In genomic region chr5:16585028-16585667, GRCh38 we compare ENCODE assay signal across 9 cellular contexts. TPM values are rescaled to one million over a fixed set of nuclear protein-coding genes. Genes with fewer than 3 reads are reported as not detected.
DNase-seq lines count a peak whose midpoint lies in the region; ATAC-seq, FAIRE-seq and TF ChIP-seq lines count a peak whose summit lies in the region.
"Had no signal": no experiment of that assay in that cellular context is flagged by ENCODE, and none has a peak within 500 bp of the region (broad histone marks: within the 10 kb centered on the region; RNA-seq: fewer than 3 reads in every experiment).

No MANE protein-coding gene starts in this region.

- H3K9me3 Mint-ChIP-seq in neural progenitor cell: peaks cover 2% of the 10 kb centered on the region
- no peaks in the 10 kb centered on the region for H3K9me3 Mint-ChIP-seq in activated T-helper 1 cell treated with anti-CD3 and anti-CD28 coated beads, Interleukin-12 subunit alpha, Interleukin-12 subunit beta, Interleukin-2, Interleukin-4 antibody, amounts not matched to agents 30 ng/mL and 10 ng/mL and 1 ng/mL, durations not matched to agents 14 hours and 24 hours and 36 hours

- H3F3A ChIP-seq in neural progenitor cell (ENCODE audit: low read depth): no peaks in the 10 kb centered on the region

- H3K79me2 ChIP-seq in K562 (ENCODE audit: control insufficient read depth, insufficient read depth, low read length) (no peaks in the 10 kb centered on the region), neural progenitor cell (ENCODE audit: low read depth) (no peaks in the 10 kb centered on the region)

- no peaks in the 10 kb centered on the region for H3K9me3 ChIP-seq in K562 (replicated peaks; ENCODE audit: control insufficient read depth, insufficient read depth, low read depth, low read length)
- no peaks in the 10 kb centered on the region for H3K9me3 ChIP-seq in neural progenitor cell (ENCODE audit: low read depth)
- H3K9me3 ChIP-seq: SJSA1 had no signal

- H3K4me1 Mint-ChIP-seq in neural progenitor cell: peaks cover 17% of the 10 kb centered on the region
- H3K4me1 Mint-ChIP-seq in activated T-helper 1 cell treated with anti-CD3 and anti-CD28 coated beads, Interleukin-12 subunit alpha, Interleukin-12 subunit beta, Interleukin-2, Interleukin-4 antibody, amounts not matched to agents 30 ng/mL and 10 ng/mL and 1 ng/mL, durations not matched to agents 14 hours and 24 hours and 36 hours (ENCODE audit: low read depth): peaks cover 4% of the 10 kb centered on the region

- H3K27me3 Mint-ChIP-seq in neural progenitor cell (ENCODE audit: insufficient read depth, low read depth): peaks cover 5% of the 10 kb centered on the region
- H3K27me3 Mint-ChIP-seq in activated T-helper 1 cell treated with anti-CD3 and anti-CD28 coated beads, Interleukin-12 subunit alpha, Interleukin-12 subunit beta, Interleukin-2, Interleukin-4 antibody, amounts not matched to agents 30 ng/mL and 10 ng/mL and 1 ng/mL, durations not matched to agents 14 hours and 24 hours and 36 hours (ENCODE audit: insufficient read depth): no peaks in the 10 kb centered on the region

- no peaks in the 10 kb centered on the region for H4K20me1 ChIP-seq in K562 (replicated peaks; ENCODE audit: control insufficient read depth, insufficient read depth, low read length)
- H4K20me1 ChIP-seq in neural progenitor cell (ENCODE audit: low read depth): no peaks in the 10 kb centered on the region

- no TSS peak for BruUV-seq in K562 (replicated peaks; lab: Mats Ljungman, UMichigan)

- no peak overlapping the region for H3K4me3 Mint-ChIP-seq in neural progenitor cell
- no peak overlapping the region for H3K4me3 Mint-ChIP-seq in activated T-helper 1 cell treated with anti-CD3 and anti-CD28 coated beads, Interleukin-12 subunit alpha, Interleukin-12 subunit beta, Interleukin-2, Interleukin-4 antibody, amounts not matched to agents 30 ng/mL and 10 ng/mL and 1 ng/mL, durations not matched to agents 14 hours and 24 hours and 36 hours

- H2AFZ ChIP-seq in K562 (ENCODE audit: low read depth, low read length) (no peak overlapping the region), neural progenitor cell (replicated peaks) (no peak overlapping the region)

- peak; percentile 53 for ATAC-seq in HG02973 (IDR thresholded peaks at IDR 0.05; ENCODE audit: unreplicated experiment)
- peak; percentile 94 for ATAC-seq in K562

- no peaks in the 10 kb centered on the region for H3K4me1 ChIP-seq in K562 (replicated peaks in 1 of 2; ENCODE audit: control insufficient read depth in 2 of 2, insufficient read depth in 2 of 2, low read length in 2 of 2)
- no peaks in the 10 kb centered on the region for H3K4me1 ChIP-seq in neural progenitor cell
- H3K4me1 ChIP-seq: SJSA1 had no signal

- TF ChIP-seq EP300 in K562 (IDR thresholded peaks at IDR 0.05; ENCODE audit: low read length): no peak

- peak; percentile 80 for FAIRE-seq in K562 (lab: Jason Lieb, UNC)
- FAIRE-seq in H54 (lab: Jason Lieb, UNC): no peak

- H3K9me1 ChIP-seq in K562 (ENCODE audit: control insufficient read depth, insufficient read depth, low read length): no peaks in the 10 kb centered on the region

- POLR2A ChIA-PET in K562 (lab: Yijun Ruan, JAX): interaction anchor here (0.8 kb wide), 1 partner anchor 1369 kb away, joined by 3 read pairs; no protein-coding TSS in a partner anchor

- no peak overlapping the region for H3K9ac ChIP-seq in K562 (ENCODE audit: insufficient read depth in 1 of 2, low read depth in 2 of 2, low read length in 2 of 2)
- H3K9ac ChIP-seq in neural progenitor cell: no peak overlapping the region

- H3K27ac Mint-ChIP-seq in neural progenitor cell: no peak overlapping the region
- no peak overlapping the region for H3K27ac Mint-ChIP-seq in activated T-helper 1 cell treated with anti-CD3 and anti-CD28 coated beads, Interleukin-12 subunit alpha, Interleukin-12 subunit beta, Interleukin-2, Interleukin-4 antibody, amounts not matched to agents 30 ng/mL and 10 ng/mL and 1 ng/mL, durations not matched to agents 14 hours and 24 hours and 36 hours

- peak in 1 of 2 experiments; percentile 36; a peak in 2 of 4 replicates for TF ChIP-seq RAD21 in K562 (CRISPR knock-in tag; conservative IDR thresholded peaks at IDR 0.05 in 1 of 2, IDR thresholded peaks at IDR 0.05 in 1 of 2)

- in situ Hi-C loops in K562 (cut with MboI): no loop called here

- CTCF ChIA-PET in K562 (lab: Yijun Ruan, JAX; ENCODE audit: low intra/inter-chr PET ratio): no interaction called here

- H3K4me3 ChIP-seq in GM12875 (ENCODE audit: low read depth, low read length): no peak overlapping the region
- no peak overlapping the region for H3K4me3 ChIP-seq in K562
- H3K4me3 ChIP-seq in neural progenitor cell: no peak overlapping the region
- H3K4me3 ChIP-seq: SJSA1 had no signal

- peak; percentile 62 for TF ChIP-seq CTCF in GM12875 (IDR thresholded peaks at IDR 0.05; ENCODE audit: borderline replicate concordance, insufficient read depth, low read depth, low read length)
- peak; percentile 41 to 68 (median 55) for TF ChIP-seq CTCF in K562 (IDR thresholded peaks at IDR 0.05 in 2 of 3, conservative IDR thresholded peaks at IDR 0.05 in 1 of 3; ENCODE audit: insufficient read depth in 2 of 3, low read depth in 1 of 3, low read length in 3 of 3)
- TF ChIP-seq CTCF in neural progenitor cell (IDR thresholded peaks at IDR 0.05): peak; percentile 41

- H3K27ac ChIP-seq in K562 (ENCODE audit: extremely low read depth, low read depth, low read length): no peak overlapping the region
- no peak overlapping the region for H3K27ac ChIP-seq in neural progenitor cell
- H3K27ac ChIP-seq: SJSA1 had no signal

- H3K27me3 ChIP-seq in K562 (ENCODE audit: control insufficient read depth in 2 of 2, insufficient read depth in 2 of 2, low read length in 2 of 2): peaks cover 0 to 11% of the 10 kb centered on the region in 2 experiments; a peak in 1 of 5 replicates
- no peaks in the 10 kb centered on the region for H3K27me3 ChIP-seq in neural progenitor cell

- intact Hi-C loops in K562 (cut with micrococcal nuclease): no loop called here
- intact Hi-C loops in activated T-helper 1 cell treated with anti-CD3 and anti-CD28 coated beads, Interleukin-12 subunit alpha, Interleukin-12 subunit beta, Interleukin-2, Interleukin-4 antibody, amounts not matched to agents 30 ng/mL and 10 ng/mL and 1 ng/mL, durations not matched to agents 14 hours and 24 hours and 36 hours (cut with micrococcal nuclease): no loop called here

- TF ChIP-seq POLR2A in K562 (conservative IDR thresholded peaks at IDR 0.05) (no peak), H54 (IDR thresholded peaks at IDR 0.05; ENCODE audit: low read depth, low read length) (no peak)

- H3K4me2 ChIP-seq in K562 (ENCODE audit: insufficient read depth, low read length) (no peak overlapping the region), neural progenitor cell (no peak overlapping the region)

- no peaks in the 10 kb centered on the region for H3K36me3 Mint-ChIP-seq in neural progenitor cell
- peaks cover 2% of the 10 kb centered on the region for H3K36me3 Mint-ChIP-seq in activated T-helper 1 cell treated with anti-CD3 and anti-CD28 coated beads, Interleukin-12 subunit alpha, Interleukin-12 subunit beta, Interleukin-2, Interleukin-4 antibody, amounts not matched to agents 30 ng/mL and 10 ng/mL and 1 ng/mL, durations not matched to agents 14 hours and 24 hours and 36 hours (ENCODE audit: low read depth)

- DNase-seq in K562 (ENCODE audit: extremely low read depth in 1 of 4, low spot score in 3 of 4) (peak; percentile 11 to 54 (median 50)), neural progenitor cell (ENCODE audit: low spot score) (no peak), H54 (ENCODE audit: insufficient read length, low spot score) (no peak), mucosa of gallbladder (ENCODE audit: low spot score) (no peak)
- no peak for DNase-seq in activated T-helper 1 cell treated with anti-CD3 and anti-CD28 coated beads, Interleukin-12 subunit alpha, Interleukin-12 subunit beta, Interleukin-2, Interleukin-4 antibody, amounts not matched to agents 30 ng/mL and 10 ng/mL and 1 ng/mL, durations not matched to agents 14 hours and 24 hours and 36 hours (ENCODE audit: low spot score)
- DNase-seq: nucleus accumbens had no signal

- WGBS in K562 (ENCODE audit: insufficient coverage, low coverage, missing lambda C conversion rate): 5% methylated on average over 4 of the region's 4 CpGs

- H3K36me3 ChIP-seq in K562 (ENCODE audit: control insufficient read depth, insufficient read depth, low read length) (no peaks in the 10 kb centered on the region), neural progenitor cell (no peaks in the 10 kb centered on the region)
- H3K36me3 ChIP-seq: SJSA1 had no signal

TF ChIP-seq in K562, 482 proteins besides CTCF, POLR2A, EP300 and RAD21 (continues in another document):
- TF ChIP-seq RFX7 (CRISPR knock-in tag; IDR thresholded peaks at IDR 0.05) (no peak), ZNF830 (CRISPR knock-in tag; IDR thresholded peaks at IDR 0.05) (no peak), HLTF (IDR thresholded peaks at IDR 0.05) (no peak)

RNA-seq across cellular contexts. Expression of gene RETREG1, which starts 31.6 kb away (rescaled TPM):
- not detected in 2 replicates for total RNA-seq in K562 (2011; cell fraction: chromatin; rRNA removed; ENCODE audit: low replicate concordance)
- total RNA-seq in K562 (2011; cell fraction: nucleolus; rRNA removed): not detected in 2 replicates
- total RNA-seq in K562 (2011; cell fraction: nucleoplasm; rRNA removed): not detected in 2 replicates
- total RNA-seq in K562 (2014; rRNA removed): not detected in 2 replicates
- total RNA-seq in K562 (2014; rRNA removed; fragmentation: Illumina TruSeq; extraction: Trizol): 0.04 TPM in 1 of 2 replicates, not detected in the other
- total RNA-seq in K562 (2015; rRNA removed; fragmentation: Illumina TruSeq; extraction: Trizol): not detected in 2 replicates
- 0.20 TPM in 2 replicates for total RNA-seq in K562 (2021)
- polyA plus RNA-seq in K562 (2011; rRNA removed): not detected in 2 replicates
- polyA plus RNA-seq in K562 (2011; cell fraction: cytosol; rRNA removed): not detected in 2 replicates
- polyA plus RNA-seq in K562 (2011; cell fraction: nucleus; rRNA removed): not detected in 2 replicates
- 0.21 and 0.26 TPM in 2 replicates for polyA plus RNA-seq in K562 (2012)
- not detected in 2 replicates for polyA plus RNA-seq in K562 (2014; fragmentation: Illumina TruSeq; extraction: Trizol)
- under 1 TPM; 0.01 to 0.13 TPM for polyA plus RNA-seq in K562 (2014; fragmentation: Nextera tagmentation; extraction: Ambion mirVana)
- not detected in 2 replicates for polyA plus RNA-seq in K562 (2014; rRNA removed)
- not detected in 2 replicates for polyA minus RNA-seq in K562 (2011; rRNA and poly(A)+ RNA removed)
- not detected in 2 replicates for polyA minus RNA-seq in K562 (2011; cell fraction: cytosol; rRNA and poly(A)+ RNA removed)
- polyA minus RNA-seq in K562 (2011; cell fraction: nucleus; rRNA and poly(A)+ RNA removed): not detected in 2 replicates
- total RNA-seq in neural progenitor cell (ENCODE audit: low replicate concordance): 0.99 and 3.0 TPM in 2 replicates
- total RNA-seq in activated T-helper 1 cell treated with anti-CD3 and anti-CD28 coated beads, Interleukin-12 subunit alpha, Interleukin-12 subunit beta, Interleukin-2, Interleukin-4 antibody, amounts not matched to agents 30 ng/mL and 10 ng/mL and 1 ng/mL, durations not matched to agents 14 hours and 24 hours and 36 hours: 22.4 and 22.5 TPM in 2 replicates
- 63.7 TPM for total RNA-seq in mucosa of gallbladder

Comparison
In these comparisons a context has a peak if more than half of its experiments do, and no peak if none do; other contexts are left out.
1. DNase-seq: peak in K562 (4 of 4); none in neural progenitor cell (single experiment), activated T-helper 1 cell treated with anti-CD3 and anti-CD28 coated beads, Interleukin-12 subunit alpha, Interleukin-12 subunit beta, Interleukin-2, Interleukin-4 antibody, amounts not matched to agents 30 ng/mL and 10 ng/mL and 1 ng/mL, durations not matched to agents 14 hours and 24 hours and 36 hours (single experiment), H54 (single experiment) and mucosa of gallbladder (single experiment).
2. Peak in every context shown above with its lines, with median percentiles within 50 percentile points of each other: CTCF ChIP-seq.